Comparison of ENCODE assay signal across 8 cellular contexts in genomic region chr19:19475845-19476828, GRCh38. TPM values are rescaled to one million over a fixed set of nuclear protein-coding genes. Genes with fewer than 3 reads are reported as not detected.
DNase-seq lines count a peak whose midpoint lies in the region; ATAC-seq, FAIRE-seq and TF ChIP-seq lines count a peak whose summit lies in the region.

No MANE protein-coding gene starts in this region.

- H3K9me3 Mint-ChIP-seq in mesothelial cell of epicardium = no peaks in the 10 kb centered on the region

- H3K27me3 Mint-ChIP-seq in mesothelial cell of epicardium (ENCODE audit: low read depth) = no peaks in the 10 kb centered on the region

- FAIRE-seq in bronchial epithelial cell (lab: Jason Lieb, UNC) = no peak

- H3K4me3 Mint-ChIP-seq in mesothelial cell of epicardium = no peak overlapping the region

- peak; percentile 39 for TF ChIP-seq CTCF in LNCaP clone FGC (IDR thresholded peaks at IDR 0.05; ENCODE audit: control insufficient read depth, extremely low read depth, insufficient read depth)
- peak; percentile 40 for TF ChIP-seq CTCF in bronchial epithelial cell (IDR thresholded peaks at IDR 0.05; ENCODE audit: insufficient read depth, low read length, severe bottlenecking)
- no peak for TF ChIP-seq CTCF in mesothelial cell of epicardium (IDR thresholded peaks at IDR 0.05; ENCODE audit: unreplicated experiment)

- no peak for ATAC-seq in GM21619 (IDR thresholded peaks at IDR 0.05; ENCODE audit: unreplicated experiment)

- H3K27me3 ChIP-seq in bronchial epithelial cell (ENCODE audit: control insufficient read depth, insufficient read depth, low read length) = no peaks in the 10 kb centered on the region

- DNase-seq in DMS114 treated with DMSO at 0.1 percent for 48 hours (lab: John Stamatoyannopoulos, UW; ENCODE audit: unreplicated experiment) (peak; percentile 20), LNCaP clone FGC (ENCODE audit: low read depth) (no peak), bronchial epithelial cell (ENCODE audit: low read depth) (no peak), mesothelial cell of epicardium (ENCODE audit: low spot score in 2 of 2, unreplicated experiment in 2 of 2) (no peak), NCI-H2196 (lab: John Stamatoyannopoulos, UW; ENCODE audit: unreplicated experiment) (no peak), NCI-H1436 treated with DMSO at 0.1 percent for 48 hours (lab: John Stamatoyannopoulos, UW) (no peak)
- DNase-seq in effector CD8-positive, alpha-beta T cell (lab: John Stamatoyannopoulos, UW) = no peak

- peak overlapping the region; percentile 54 for H3K27ac Mint-ChIP-seq in mesothelial cell of epicardium

- H3K4me1 Mint-ChIP-seq in mesothelial cell of epicardium = peaks cover 13% of the 10 kb centered on the region

- H3K4me3 ChIP-seq in LNCaP clone FGC (ENCODE audit: low read depth, low read length) (no peak overlapping the region), bronchial epithelial cell (ENCODE audit: low read depth, low read length) (no peak overlapping the region)

- H3K36me3 Mint-ChIP-seq in mesothelial cell of epicardium = peaks cover 5% of the 10 kb centered on the region

- H3K36me3 ChIP-seq in bronchial epithelial cell (ENCODE audit: control insufficient read depth, insufficient read depth, low read length) = peaks cover 17% of the 10 kb centered on the region

RNA-seq across cellular contexts. Expression of gene TSSK6, which starts 39.2 kb away (rescaled TPM):
- total RNA-seq in bronchial epithelial cell (3.2 and 4.9 TPM in 2 replicates), mesothelial cell of epicardium (1.9 to 2.3 TPM (median 2.1 TPM) in 3 replicates)

RNA-seq across cellular contexts. Expression of gene NDUFA13, which starts 39.9 kb away (rescaled TPM):
- 182 and 374 TPM in 2 replicates for total RNA-seq in bronchial epithelial cell
- 338 to 343 TPM (median 342 TPM) in 3 replicates for total RNA-seq in mesothelial cell of epicardium

RNA-seq across cellular contexts. Expression of gene YJEFN3, which starts 52.6 kb away (rescaled TPM):
- total RNA-seq in bronchial epithelial cell = 0.38 and 0.79 TPM in 2 replicates
- 19.0 to 22.6 TPM (median 20.7 TPM) in 3 replicates for total RNA-seq in mesothelial cell of epicardium

Comparison
In these comparisons a context has a peak if more than half of its experiments do, and no peak if none do; other contexts are left out.
1. RNA of gene YJEFN3, which starts 52.6 kb away (total RNA-seq): 19.0 to 22.6 TPM in mesothelial cell of epicardium; 0.38 to 0.79 TPM in bronchial epithelial cell; every median in the first group is over 10 times any median in the second.